ENCODE assay signal across 19 cellular contexts in genomic region chr10:43166207-43166878, GRCh38. TPM values are rescaled to one million over a fixed set of nuclear protein-coding genes. Genes with fewer than 3 reads are reported as not detected.
A peak's percentile ranks its signal among the peaks of the same experiment; 100 is the strongest.
DNase-seq lines count a peak whose midpoint lies in the region; ATAC-seq and TF ChIP-seq lines count a peak whose summit lies in the region.
"Had no signal": no experiment of that assay in that cellular context is flagged by ENCODE, and none has a peak within 500 bp of the region (broad histone marks: within the 10 kb centered on the region; RNA-seq: fewer than 3 reads in every experiment).

No MANE protein-coding gene starts in this region.

- ATAC-seq in GM19463 (IDR thresholded peaks at IDR 0.05; ENCODE audit: unreplicated experiment) = peak; percentile 38
- ATAC-seq in PC-3 = peak; percentile 48
- ATAC-seq: WTC11 had no signal

- H4K20me1 ChIP-seq in mammary epithelial cell (ENCODE audit: insufficient read depth, low read length) (no peaks in the 10 kb centered on the region), PC-3 (ENCODE audit: low read length) (no peaks in the 10 kb centered on the region), neural progenitor cell (ENCODE audit: low read depth) (no peaks in the 10 kb centered on the region)

- H3K4me1 Mint-ChIP-seq in MCF 10A (ENCODE audit: insufficient read depth, unreplicated experiment) (peaks cover 11% of the 10 kb centered on the region), neural progenitor cell (peaks cover 2% of the 10 kb centered on the region)
- peaks cover 47% of the 10 kb centered on the region for H3K4me1 Mint-ChIP-seq in activated CD4-positive, alpha-beta memory T cell treated with anti-CD3 and anti-CD28 coated beads, Interleukin-2, amount 10 ng/mL, durations not matched to agents 7 days and 5 days
- H3K4me1 Mint-ChIP-seq: B cell, WTC11 had no signal

- H3K4me3 Mint-ChIP-seq in MCF 10A (ENCODE audit: unreplicated experiment) (no peak overlapping the region), neural progenitor cell (no peak overlapping the region)
- no peak overlapping the region for H3K4me3 Mint-ChIP-seq in activated CD4-positive, alpha-beta memory T cell treated with anti-CD3 and anti-CD28 coated beads, Interleukin-2, amount 10 ng/mL, durations not matched to agents 7 days and 5 days
- H3K4me3 Mint-ChIP-seq: B cell; dendritic cell treated with granulocyte-macrophage colony-stimulating factor and Interleukin-4, amounts not matched to agents 40 ng/mL and 50 ng/mL, for 4 days; naive B cell; WTC11 had no signal

- H3K4me2 ChIP-seq in mammary epithelial cell (ENCODE audit: insufficient read depth, low read depth, low read length) (peak overlapping the region; percentile 16), PC-3 (ENCODE audit: low read length) (no peak overlapping the region), neural progenitor cell (no peak overlapping the region)

- in situ Hi-C loops in mammary epithelial cell (cut with MboI; ENCODE audit: low sequenced_read_pairs in 2 of 2) = no loop called here

- CTCF ChIA-PET in mammary epithelial cell (lab: Charles Lee; ENCODE audit: low non-redundant PET) = no interaction called here
- CTCF ChIA-PET in MCF 10A (lab: Yijun Ruan, JAX) = no interaction called here
- CTCF ChIA-PET in PC-3 (lab: Charles Lee) = no interaction called here
- CTCF ChIA-PET in activated CD4-positive, alpha-beta memory T cell treated with anti-CD3 and anti-CD28 coated beads, Interleukin-2, amount 10 ng/mL, durations not matched to agents 7 days and 5 days (lab: Charles Lee) = no interaction called here

- H3K36me3 ChIP-seq in mammary epithelial cell (ENCODE audit: insufficient read depth, low read length) = peaks cover 10% of the 10 kb centered on the region
- no peaks in the 10 kb centered on the region for H3K36me3 ChIP-seq in PC-3 (ENCODE audit: low read depth, low read length)
- H3K36me3 ChIP-seq in thymus (ENCODE audit: control insufficient read depth, insufficient read depth) = peaks cover 29% of the 10 kb centered on the region
- H3K36me3 ChIP-seq in neural progenitor cell = no peaks in the 10 kb centered on the region

- H3K4me3 ChIP-seq in mammary epithelial cell (replicated peaks in 1 of 3; ENCODE audit: insufficient read depth in 1 of 3, low read depth in 2 of 3, low read length in 3 of 3) (no peak overlapping the region), PC-3 (ENCODE audit: low read length) (no peak overlapping the region), thymus (ENCODE audit: low read length) (no peak overlapping the region), neural progenitor cell (no peak overlapping the region)
- H3K4me3 ChIP-seq: ascending aorta, left ventricle myocardium inferior, upper lobe of left lung had no signal

- H3K27me3 ChIP-seq in mammary epithelial cell (ENCODE audit: insufficient read depth, low read length) (no peaks in the 10 kb centered on the region), PC-3 (ENCODE audit: low read length) (no peaks in the 10 kb centered on the region), thymus (ENCODE audit: control insufficient read depth, insufficient read depth) (no peaks in the 10 kb centered on the region), neural progenitor cell (no peaks in the 10 kb centered on the region)
- H3K27me3 ChIP-seq: ascending aorta, upper lobe of left lung had no signal

- dilution Hi-C loops in mammary epithelial cell (cut with HindIII; ENCODE audit: low sequenced_read_pairs) = no loop called here

- no peak for TF ChIP-seq CTCF in mammary epithelial cell (conservative IDR thresholded peaks at IDR 0.05 in 1 of 2, IDR thresholded peaks at IDR 0.05 in 1 of 2; ENCODE audit: extremely low read depth in 1 of 2, insufficient read depth in 1 of 2, low read depth in 1 of 2, low read length in 2 of 2)
- TF ChIP-seq CTCF in MCF 10A (IDR thresholded peaks at IDR 0.05; ENCODE audit: unreplicated experiment) = no peak
- TF ChIP-seq CTCF in PC-3 (conservative IDR thresholded peaks at IDR 0.05; ENCODE audit: low read depth, low read length) = no peak
- TF ChIP-seq CTCF in neural progenitor cell (IDR thresholded peaks at IDR 0.05) = no peak

- WGBS in mammary epithelial cell (ENCODE audit: low coverage, missing lambda C conversion rate) = 36% methylated on average over 6 of the region's 6 CpGs
- WGBS in thymus = 82% methylated on average over 6 of the region's 6 CpGs

- H3K9me2 ChIP-seq in PC-3 (replicated peaks; ENCODE audit: low read length) = no peaks in the 10 kb centered on the region

- H3K4me1 ChIP-seq in mammary epithelial cell (ENCODE audit: insufficient read depth, low read length) = peaks cover 16% of the 10 kb centered on the region
- peaks cover 8% of the 10 kb centered on the region; the same call in 1 of the 2 replicates for H3K4me1 ChIP-seq in PC-3 (ENCODE audit: insufficient read depth, low read length)
- H3K4me1 ChIP-seq in thymus (ENCODE audit: control insufficient read depth, insufficient read depth, low read length) = peaks cover 7% of the 10 kb centered on the region
- no peaks in the 10 kb centered on the region for H3K4me1 ChIP-seq in neural progenitor cell
- H3K4me1 ChIP-seq: ascending aorta, left ventricle myocardium inferior had no signal

- H3K9me3 ChIP-seq in mammary epithelial cell (replicated peaks; ENCODE audit: insufficient read depth, low read length) (no peaks in the 10 kb centered on the region), PC-3 (ENCODE audit: low read length) (no peaks in the 10 kb centered on the region), thymus (ENCODE audit: control insufficient read depth) (no peaks in the 10 kb centered on the region), neural progenitor cell (ENCODE audit: low read depth) (no peaks in the 10 kb centered on the region)
- H3K9me3 ChIP-seq: ascending aorta, left ventricle myocardium inferior, upper lobe of left lung had no signal

- H3K36me3 Mint-ChIP-seq in MCF 10A (ENCODE audit: insufficient read depth, unreplicated experiment) (peaks cover 30% of the 10 kb centered on the region), neural progenitor cell (peaks cover 24% of the 10 kb centered on the region)
- peaks cover 62% of the 10 kb centered on the region for H3K36me3 Mint-ChIP-seq in activated CD4-positive, alpha-beta memory T cell treated with anti-CD3 and anti-CD28 coated beads, Interleukin-2, amount 10 ng/mL, durations not matched to agents 7 days and 5 days (ENCODE audit: low read depth)
- H3K36me3 Mint-ChIP-seq: WTC11 had no signal

- H3K27me3 Mint-ChIP-seq in MCF 10A (ENCODE audit: insufficient read depth, unreplicated experiment) = no peaks in the 10 kb centered on the region
- no peaks in the 10 kb centered on the region for H3K27me3 Mint-ChIP-seq in activated CD4-positive, alpha-beta memory T cell treated with anti-CD3 and anti-CD28 coated beads, Interleukin-2, amount 10 ng/mL, durations not matched to agents 7 days and 5 days
- H3K27me3 Mint-ChIP-seq in neural progenitor cell (ENCODE audit: insufficient read depth, low read depth) = peaks cover 4% of the 10 kb centered on the region
- H3K27me3 Mint-ChIP-seq: B cell; dendritic cell treated with granulocyte-macrophage colony-stimulating factor and Interleukin-4, amounts not matched to agents 40 ng/mL and 50 ng/mL, for 4 days; naive B cell had no signal

- intact Hi-C loops in mammary epithelial cell (cut with micrococcal nuclease) = no loop called here
- intact Hi-C loops in MCF 10A (cut with micrococcal nuclease) = no loop called here
- intact Hi-C loops in PC-3 (cut with micrococcal nuclease) = no loop called here

- DNase-seq in mammary epithelial cell (peak; percentile 52), MCF 10A (ENCODE audit: unreplicated experiment) (no peak), PC-3 (peak; percentile 16), RPMI8226 (no peak), neural progenitor cell (ENCODE audit: low spot score) (no peak)
- no peak for DNase-seq in activated CD4-positive, alpha-beta memory T cell treated with anti-CD3 and anti-CD28 coated beads, Interleukin-2, amount 10 ng/mL, durations not matched to agents 7 days and 5 days
- DNase-seq: left ventricle myocardium inferior; naive B cell; NCI-H1105; NCI-H226; OCI-M1; stimulated activated CD4-positive, alpha-beta T cell treated with anti-CD3 and anti-CD28 coated beads, Interleukin-2, amount 100 ng/mL, for 24 hours; upper lobe of left lung had no signal

- no peaks in the 10 kb centered on the region for H3K9me3 Mint-ChIP-seq in MCF 10A (ENCODE audit: unreplicated experiment)
- no peaks in the 10 kb centered on the region for H3K9me3 Mint-ChIP-seq in activated CD4-positive, alpha-beta memory T cell treated with anti-CD3 and anti-CD28 coated beads, Interleukin-2, amount 10 ng/mL, durations not matched to agents 7 days and 5 days
- H3K9me3 Mint-ChIP-seq in neural progenitor cell = no peaks in the 10 kb centered on the region
- H3K9me3 Mint-ChIP-seq: dendritic cell treated with granulocyte-macrophage colony-stimulating factor and Interleukin-4, amounts not matched to agents 40 ng/mL and 50 ng/mL, for 4 days; naive B cell; WTC11 had no signal

- no peak overlapping the region for H2AFZ ChIP-seq in mammary epithelial cell (ENCODE audit: low read depth, low read length)
- H2AFZ ChIP-seq in PC-3 (ENCODE audit: low read length) = no peak overlapping the region
- no peak overlapping the region for H2AFZ ChIP-seq in neural progenitor cell (replicated peaks)

- H3K9ac ChIP-seq in mammary epithelial cell (ENCODE audit: insufficient read depth, low read length) (no peak overlapping the region), PC-3 (ENCODE audit: low read length) (no peak overlapping the region), neural progenitor cell (no peak overlapping the region)

- H3F3A ChIP-seq in PC-3 (ENCODE audit: low read length, unreplicated experiment) (no peaks in the 10 kb centered on the region), neural progenitor cell (ENCODE audit: low read depth) (peaks cover 5% of the 10 kb centered on the region)

- BruUV-seq in mammary epithelial cell (replicated peaks; lab: Mats Ljungman, UMichigan) = no TSS peak
- BruUV-seq in MCF 10A (replicated peaks; lab: Mats Ljungman, UMichigan) = no TSS peak
- BruUV-seq in PC-3 (replicated peaks; lab: Mats Ljungman, UMichigan) = no TSS peak

- peaks cover 25% of the 10 kb centered on the region for H3K79me2 ChIP-seq in mammary epithelial cell (ENCODE audit: insufficient read depth, low read length)
- H3K79me2 ChIP-seq in PC-3 (ENCODE audit: low read length) = no peaks in the 10 kb centered on the region
- no peaks in the 10 kb centered on the region for H3K79me2 ChIP-seq in neural progenitor cell (ENCODE audit: low read depth)

- H3K27ac Mint-ChIP-seq in MCF 10A (ENCODE audit: low read depth, unreplicated experiment) = no peak overlapping the region
- H3K27ac Mint-ChIP-seq in activated CD4-positive, alpha-beta memory T cell treated with anti-CD3 and anti-CD28 coated beads, Interleukin-2, amount 10 ng/mL, durations not matched to agents 7 days and 5 days = no peak overlapping the region
- no peak overlapping the region for H3K27ac Mint-ChIP-seq in neural progenitor cell
- H3K27ac Mint-ChIP-seq: B cell; dendritic cell treated with granulocyte-macrophage colony-stimulating factor and Interleukin-4, amounts not matched to agents 40 ng/mL and 50 ng/mL, for 4 days; naive B cell; WTC11 had no signal

- H3K27ac ChIP-seq in mammary epithelial cell (ENCODE audit: insufficient read depth, low read depth, low read length) = no peak overlapping the region
- H3K27ac ChIP-seq in PC-3 (ENCODE audit: low read length) = no peak overlapping the region
- peak overlapping the region; percentile 42 for H3K27ac ChIP-seq in thymus (ENCODE audit: low read depth)
- H3K27ac ChIP-seq in neural progenitor cell = no peak overlapping the region
- H3K27ac ChIP-seq: ascending aorta, left ventricle myocardium inferior had no signal

- POLR2A ChIA-PET in MCF 10A (lab: Yijun Ruan, JAX) (no interaction called here), PC-3 (lab: Charles Lee; ENCODE audit: unreplicated experiment) (no interaction called here)
- POLR2A ChIA-PET in activated CD4-positive, alpha-beta memory T cell treated with anti-CD3 and anti-CD28 coated beads, Interleukin-2, amount 10 ng/mL, durations not matched to agents 7 days and 5 days (lab: Charles Lee) = interaction anchor here (2.0 kb wide), 1 partner anchor 28 kb away, joined by 9 read pairs; the partner anchor contains the start of gene CSGALNACT2

RNA-seq across cellular contexts. Expression of gene CSGALNACT2, which starts 28.1 kb away (rescaled TPM):
- total RNA-seq in mammary epithelial cell (10 to 100 TPM; 13.8 to 24.5 TPM), MCF 10A (2022) (30.0 and 32.8 TPM in 2 replicates), PC-3 (2014; rRNA removed) (3.6 and 3.9 TPM in 2 replicates), neural progenitor cell (ENCODE audit: low replicate concordance) (7.0 and 9.3 TPM in 2 replicates)
- polyA plus RNA-seq in mammary epithelial cell (8.5 TPM), thymus (21.2 TPM)
- 12.6 TPM for polyA minus RNA-seq in mammary epithelial cell
- 10 to 100 TPM; 64.8 to 66.2 TPM for total RNA-seq in activated CD4-positive, alpha-beta memory T cell treated with anti-CD3 and anti-CD28 coated beads, Interleukin-2, amount 10 ng/mL, durations not matched to agents 7 days and 5 days

Comparison
In these comparisons a context has a peak if more than half of its experiments do, and no peak if none do; other contexts are left out.
1. DNase-seq: peak in mammary epithelial cell (single experiment) and PC-3 (single experiment); none in MCF 10A (single experiment), RPMI8226 (single experiment), activated CD4-positive, alpha-beta memory T cell treated with anti-CD3 and anti-CD28 coated beads, Interleukin-2, amount 10 ng/mL, durations not matched to agents 7 days and 5 days (single experiment) and neural progenitor cell (single experiment).